ENCODE assay signal across 16 cellular contexts in genomic region chr14:20382526-20382925, GRCh38. TPM values are rescaled to one million over a fixed set of nuclear protein-coding genes. Genes with fewer than 3 reads are reported as not detected.
DNase-seq lines count a peak whose midpoint lies in the region; ATAC-seq lines count a peak whose summit lies in the region.
"Had no signal": no experiment of that assay in that cellular context is flagged by ENCODE, and none has a peak within 500 bp of the region (broad histone marks: within the 10 kb centered on the region; RNA-seq: fewer than 3 reads in every experiment).

No MANE protein-coding gene starts in this region.

- H3K9me3 Mint-ChIP-seq in activated naive CD4-positive, alpha-beta T cell treated with anti-CD3 and anti-CD28 coated beads, Interleukin-2, amount 50 U/mL, for 24 hours = no peaks in the 10 kb centered on the region
- no peaks in the 10 kb centered on the region for H3K9me3 Mint-ChIP-seq in effector memory CD8-positive, alpha-beta T cell
- H3K9me3 Mint-ChIP-seq: IgD-negative memory B cell had no signal

- WGBS in neuronal stem cell (ENCODE audit: extremely low coverage in 2 of 2, insufficient read length in 2 of 2, insufficient replicate concordance in 1 of 2), 2 donors = no CpG with 5 or more reads among the region's 12 CpGs

- no peak overlapping the region for H3K14ac ChIP-seq in neuronal stem cell (ENCODE audit: low read length)

- H3K4me3 ChIP-seq in neuronal stem cell (ENCODE audit: low read length in 2 of 2) = no peak overlapping the region
- H3K4me3 ChIP-seq: HAP-1 had no signal

- no peak overlapping the region for H2AK5ac ChIP-seq in neuronal stem cell (ENCODE audit: low read depth, low read length)

- peaks cover 2% of the 10 kb centered on the region for H3K79me1 ChIP-seq in neuronal stem cell (ENCODE audit: low read depth, low read length)

- H4K91ac ChIP-seq in neuronal stem cell (ENCODE audit: low read depth, low read length, poor library complexity) = no peak overlapping the region

- H3K27me3 Mint-ChIP-seq in activated naive CD4-positive, alpha-beta T cell treated with anti-CD3 and anti-CD28 coated beads, Interleukin-2, amount 50 U/mL, for 24 hours = no peaks in the 10 kb centered on the region
- H3K27me3 Mint-ChIP-seq in effector memory CD8-positive, alpha-beta T cell = no peaks in the 10 kb centered on the region
- H3K27me3 Mint-ChIP-seq: CD4-positive, alpha-beta memory T cell; IgD-negative memory B cell had no signal

- peak overlapping the region; percentile 68 for H3K9ac ChIP-seq in neuronal stem cell (ENCODE audit: low read depth, low read length, poor library complexity)

- H3K36me3 ChIP-seq in neuronal stem cell (replicated peaks in 1 of 2; ENCODE audit: control insufficient read depth in 2 of 2, insufficient read depth in 2 of 2, low read length in 2 of 2) = peaks cover 43 to 88% of the 10 kb centered on the region in 2 donors
- H3K36me3 ChIP-seq: BE2C had no signal

- H4K8ac ChIP-seq in neuronal stem cell (ENCODE audit: low read depth, low read length) = no peak overlapping the region

- H3K27ac ChIP-seq in neuronal stem cell (replicated peaks; ENCODE audit: low read length) = no peak overlapping the region
- H3K27ac ChIP-seq: C4-2B had no signal

- no peak overlapping the region for H3K4me3 Mint-ChIP-seq in activated naive CD4-positive, alpha-beta T cell treated with anti-CD3 and anti-CD28 coated beads, Interleukin-2, amount 50 U/mL, for 24 hours
- H3K4me3 Mint-ChIP-seq in effector memory CD8-positive, alpha-beta T cell = no peak overlapping the region
- H3K4me3 Mint-ChIP-seq: CD4-positive, alpha-beta memory T cell; IgD-negative memory B cell had no signal

- no peak overlapping the region for H3K23ac ChIP-seq in neuronal stem cell (ENCODE audit: low read depth, low read length, poor library complexity)

- H3K27me3 ChIP-seq in neuronal stem cell (ENCODE audit: control insufficient read depth in 3 of 3, insufficient read depth in 3 of 3, low read depth in 1 of 3, low read length in 3 of 3) = no peaks in the 10 kb centered on the region
- H3K27me3 ChIP-seq: BE2C had no signal

- no peak for DNase-seq in activated naive CD4-positive, alpha-beta T cell (lab: John Stamatoyannopoulos, UW)
- no peak for DNase-seq in effector memory CD8-positive, alpha-beta T cell
- DNase-seq in neuronal stem cell (ENCODE audit: low spot score) (no peak), nucleus accumbens (lab: John Stamatoyannopoulos, UW) (no peak), A172 (ENCODE audit: low spot score) (no peak), cerebellum (ENCODE audit: low spot score) (no peak)
- DNase-seq: BE2C; Caco-2; CD4-positive, alpha-beta memory T cell; DND-41; GDM1 had no signal

- peaks cover 12% of the 10 kb centered on the region for H3K36me3 Mint-ChIP-seq in activated naive CD4-positive, alpha-beta T cell treated with anti-CD3 and anti-CD28 coated beads, Interleukin-2, amount 50 U/mL, for 24 hours
- H3K36me3 Mint-ChIP-seq in effector memory CD8-positive, alpha-beta T cell (ENCODE audit: insufficient read depth) = peaks cover 72% of the 10 kb centered on the region

- H2BK120ac ChIP-seq in neuronal stem cell (ENCODE audit: low read depth, low read length) = no peak overlapping the region

- no peak overlapping the region for H2AFZ ChIP-seq in neuronal stem cell (ENCODE audit: low read length)

- H3K9me3 ChIP-seq in neuronal stem cell (replicated peaks in 1 of 2; ENCODE audit: control insufficient read depth in 2 of 2, insufficient read depth in 1 of 2, low read depth in 1 of 2, low read length in 2 of 2) = no peaks in the 10 kb centered on the region
- H3K9me3 ChIP-seq: BE2C, Caco-2, HAP-1 had no signal

- peak overlapping the region; percentile 68 for H3K27ac Mint-ChIP-seq in activated naive CD4-positive, alpha-beta T cell treated with anti-CD3 and anti-CD28 coated beads, Interleukin-2, amount 50 U/mL, for 24 hours
- peak overlapping the region; percentile 9 to 49 for H3K27ac Mint-ChIP-seq in effector memory CD8-positive, alpha-beta T cell

- H2BK15ac ChIP-seq in neuronal stem cell (ENCODE audit: low read length) = no peak overlapping the region

- peak overlapping the region; percentile 11 for H2BK5ac ChIP-seq in neuronal stem cell (ENCODE audit: low read length)

- no peaks in the 10 kb centered on the region for H3K4me1 ChIP-seq in neuronal stem cell (ENCODE audit: control insufficient read depth in 2 of 2, insufficient read depth in 1 of 2, low read depth in 1 of 2, low read length in 2 of 2)
- H3K4me1 ChIP-seq: BE2C, Caco-2, HAP-1 had no signal

- H3K4ac ChIP-seq in neuronal stem cell (ENCODE audit: low read length) = no peak overlapping the region

- no peak overlapping the region for H2BK12ac ChIP-seq in neuronal stem cell (ENCODE audit: low read length)

- H3K4me2 ChIP-seq in neuronal stem cell (ENCODE audit: insufficient read depth, low read length, poor library complexity, severe bottlenecking) = no peak overlapping the region

- no peak for ATAC-seq in effector memory CD8-positive, alpha-beta T cell (replicated peaks)

- no peaks in the 10 kb centered on the region for H3K4me1 Mint-ChIP-seq in activated naive CD4-positive, alpha-beta T cell treated with anti-CD3 and anti-CD28 coated beads, Interleukin-2, amount 50 U/mL, for 24 hours
- peaks cover 0 to 4% of the 10 kb centered on the region in 2 donors for H3K4me1 Mint-ChIP-seq in effector memory CD8-positive, alpha-beta T cell (ENCODE audit: low read depth in 2 of 2)
- H3K4me1 Mint-ChIP-seq: CD4-positive, alpha-beta memory T cell had no signal

- no peak overlapping the region for H3K18ac ChIP-seq in neuronal stem cell (ENCODE audit: low read length)

RNA-seq across cellular contexts. Expression of gene TEP1, which starts 30.8 kb away (rescaled TPM):
- polyA plus RNA-seq in neuronal stem cell (2013, experiment 1 of 2) = 4.0 TPM
- 4.6 TPM for polyA plus RNA-seq in neuronal stem cell (2013, experiment 2 of 2)
- total RNA-seq in A172 (2014; rRNA removed; shearing (Covaris generic)) = 4.8 and 9.0 TPM in 2 replicates
- total RNA-seq in cerebellum = 10.3 TPM

RNA-seq across cellular contexts. Expression of gene PARP2, which starts 39.1 kb away (rescaled TPM):
- 38.8 TPM for polyA plus RNA-seq in neuronal stem cell (2013, experiment 1 of 2)
- polyA plus RNA-seq in neuronal stem cell (2013, experiment 2 of 2) = 38.2 TPM
- total RNA-seq in A172 (2014; rRNA removed; shearing (Covaris generic)) = 17.5 and 20.1 TPM in 2 replicates
- total RNA-seq in cerebellum = 19.4 TPM

RNA-seq across cellular contexts. Expression of gene CCNB1IP1, which starts 49.4 kb away (rescaled TPM):
- polyA plus RNA-seq in neuronal stem cell (2013, experiment 1 of 2) = 197 TPM
- polyA plus RNA-seq in neuronal stem cell (2013, experiment 2 of 2) = 196 TPM
- 28.6 and 30.3 TPM in 2 replicates for total RNA-seq in A172 (2014; rRNA removed; shearing (Covaris generic))
- 56.4 TPM for total RNA-seq in cerebellum

RNA-seq across cellular contexts. Expression of gene KLHL33, which starts 53.4 kb away (rescaled TPM):
- polyA plus RNA-seq in neuronal stem cell (2013, experiment 1 of 2) = 0.06 TPM
- 0.11 TPM for polyA plus RNA-seq in neuronal stem cell (2013, experiment 2 of 2)
- total RNA-seq in A172 (2014; rRNA removed; shearing (Covaris generic)) = not detected in 2 replicates
- total RNA-seq in cerebellum = 0.18 TPM
- total RNA-seq: Caco-2, HT-29 had no signal
- polyA plus RNA-seq: CD4-positive, alpha-beta memory T cell had no signal
